ENCODE assay signal across 1 cellular context in the genomic region with DNA sequence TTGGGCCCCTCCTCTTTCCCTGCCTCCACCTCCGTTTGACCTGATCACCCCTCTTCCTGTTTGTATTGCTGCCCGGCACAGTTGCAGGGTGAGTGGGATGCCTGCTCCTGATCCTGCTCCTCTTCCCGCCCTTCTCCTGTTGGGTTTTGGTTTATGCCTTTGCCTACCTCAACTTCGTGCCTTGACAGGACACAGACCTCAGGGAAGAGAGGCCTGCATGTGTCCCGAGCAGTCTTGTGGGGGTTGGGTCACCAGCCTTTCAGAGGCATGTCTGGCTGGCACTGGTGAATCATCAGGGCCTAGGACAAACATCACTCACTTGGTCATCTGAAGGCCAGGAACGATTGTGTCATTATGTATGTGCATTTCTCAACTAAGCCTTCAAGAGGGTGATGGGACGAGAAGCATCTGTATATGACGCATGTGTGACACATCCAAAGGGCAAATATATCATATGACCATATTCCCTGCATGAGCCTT.
A peak's percentile ranks its signal among the peaks of the same experiment; 100 is the strongest.
TF ChIP-seq lines count a peak whose summit lies in the region.

No MANE protein-coding gene starts in this region.

TF ChIP-seq in HepG2, 621 proteins besides CTCF, POLR2A, EP300 and RAD21 (continued from another document):
- TF ChIP-seq, protein P1, sequence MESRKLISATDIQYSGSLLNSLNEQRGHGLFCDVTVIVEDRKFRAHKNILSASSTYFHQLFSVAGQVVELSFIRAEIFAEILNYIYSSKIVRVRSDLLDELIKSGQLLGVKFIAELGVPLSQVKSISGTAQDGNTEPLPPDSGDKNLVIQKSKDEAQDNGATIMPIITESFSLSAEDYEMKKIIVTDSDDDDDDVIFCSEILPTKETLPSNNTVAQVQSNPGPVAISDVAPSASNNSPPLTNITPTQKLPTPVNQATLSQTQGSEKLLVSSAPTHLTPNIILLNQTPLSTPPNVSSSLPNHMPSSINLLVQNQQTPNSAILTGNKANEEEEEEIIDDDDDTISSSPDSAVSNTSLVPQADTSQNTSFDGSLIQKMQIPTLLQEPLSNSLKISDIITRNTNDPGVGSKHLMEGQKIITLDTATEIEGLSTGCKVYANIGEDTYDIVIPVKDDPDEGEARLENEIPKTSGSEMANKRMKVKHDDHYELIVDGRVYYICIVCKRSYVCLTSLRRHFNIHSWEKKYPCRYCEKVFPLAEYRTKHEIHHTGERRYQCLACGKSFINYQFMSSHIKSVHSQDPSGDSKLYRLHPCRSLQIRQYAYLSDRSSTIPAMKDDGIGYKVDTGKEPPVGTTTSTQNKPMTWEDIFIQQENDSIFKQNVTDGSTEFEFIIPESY (CRISPR knock-in tag; IDR thresholded peaks at IDR 0.05), result 0 out of 2 replicates have a peak, but pooled peaks have one; percentile 12
- TF ChIP-seq SMC3 (IDR thresholded peaks at IDR 0.05; ENCODE audit: low read length) (peak; percentile 4; the same call in 1 of the 2 replicates), MEIS2 (CRISPR knock-in tag; IDR thresholded peaks at IDR 0.05) (no peak), ZBTB21 (CRISPR knock-in tag; IDR thresholded peaks at IDR 0.05) (peak; percentile 86), FOSL1 (CRISPR knock-in tag; IDR thresholded peaks at IDR 0.05; ENCODE audit: borderline replicate concordance) (peak; percentile 61), CEBPG (CRISPR knock-in tag; IDR thresholded peaks at IDR 0.05) (peak; percentile 49), SAP130 (CRISPR knock-in tag; IDR thresholded peaks at IDR 0.05; ENCODE audit: low read depth) (0 out of 2 replicates have a peak, but pooled peaks have one; percentile 20), ZFP41 (CRISPR knock-in tag; IDR thresholded peaks at IDR 0.05; ENCODE audit: borderline replicate concordance) (no peak), KDM1A (CRISPR knock-in tag; IDR thresholded peaks at IDR 0.05) (peak; percentile 40; the same call in 1 of the 2 replicates), CENPX (CRISPR knock-in tag; IDR thresholded peaks at IDR 0.05) (no peak), CBX5 (CRISPR knock-in tag; IDR thresholded peaks at IDR 0.05; ENCODE audit: borderline replicate concordance) (peak; percentile 78; the same call in 1 of the 2 replicates), ZNF75D (CRISPR knock-in tag; IDR thresholded peaks at IDR 0.05; ENCODE audit: borderline replicate concordance) (no peak), ZNF136 (CRISPR knock-in tag; IDR thresholded peaks at IDR 0.05; ENCODE audit: low read depth) (no peak), ZNF333 (CRISPR knock-in tag; IDR thresholded peaks at IDR 0.05; ENCODE audit: borderline replicate concordance) (no peak), RXRA (CRISPR knock-in tag; IDR thresholded peaks at IDR 0.05) (peak; percentile 32; the same call in 1 of the 2 replicates), CEBPB (IDR thresholded peaks at IDR 0.05; ENCODE audit: borderline replicate concordance, low read depth, low read length) (peak; percentile 95), CREB1 (IDR thresholded peaks at IDR 0.05) (peak; percentile 82), CREB1 (CRISPR knock-in tag; IDR thresholded peaks at IDR 0.05) (0 out of 2 replicates have a peak, but pooled peaks have one; percentile 22), RARA (CRISPR knock-in tag; IDR thresholded peaks at IDR 0.05) (peak; percentile 48; the same call in 1 of the 2 replicates), MIER3 (CRISPR knock-in tag; IDR thresholded peaks at IDR 0.05; ENCODE audit: borderline replicate concordance) (peak; percentile 44; the same call in 1 of the 2 replicates), JUNB (CRISPR knock-in tag; IDR thresholded peaks at IDR 0.05; ENCODE audit: borderline replicate concordance) (peak; percentile 20; the same call in 1 of the 2 replicates), FOXA3 (CRISPR knock-in tag; IDR thresholded peaks at IDR 0.05) (peak; percentile 49; the same call in 1 of the 2 replicates)
- TF ChIP-seq, protein P2, sequence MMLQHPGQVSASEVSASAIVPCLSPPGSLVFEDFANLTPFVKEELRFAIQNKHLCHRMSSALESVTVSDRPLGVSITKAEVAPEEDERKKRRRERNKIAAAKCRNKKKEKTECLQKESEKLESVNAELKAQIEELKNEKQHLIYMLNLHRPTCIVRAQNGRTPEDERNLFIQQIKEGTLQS (CRISPR knock-in tag; IDR thresholded peaks at IDR 0.05), result peak; percentile 13; the same call in 1 of the 2 replicates
- TF ChIP-seq, protein P3, sequence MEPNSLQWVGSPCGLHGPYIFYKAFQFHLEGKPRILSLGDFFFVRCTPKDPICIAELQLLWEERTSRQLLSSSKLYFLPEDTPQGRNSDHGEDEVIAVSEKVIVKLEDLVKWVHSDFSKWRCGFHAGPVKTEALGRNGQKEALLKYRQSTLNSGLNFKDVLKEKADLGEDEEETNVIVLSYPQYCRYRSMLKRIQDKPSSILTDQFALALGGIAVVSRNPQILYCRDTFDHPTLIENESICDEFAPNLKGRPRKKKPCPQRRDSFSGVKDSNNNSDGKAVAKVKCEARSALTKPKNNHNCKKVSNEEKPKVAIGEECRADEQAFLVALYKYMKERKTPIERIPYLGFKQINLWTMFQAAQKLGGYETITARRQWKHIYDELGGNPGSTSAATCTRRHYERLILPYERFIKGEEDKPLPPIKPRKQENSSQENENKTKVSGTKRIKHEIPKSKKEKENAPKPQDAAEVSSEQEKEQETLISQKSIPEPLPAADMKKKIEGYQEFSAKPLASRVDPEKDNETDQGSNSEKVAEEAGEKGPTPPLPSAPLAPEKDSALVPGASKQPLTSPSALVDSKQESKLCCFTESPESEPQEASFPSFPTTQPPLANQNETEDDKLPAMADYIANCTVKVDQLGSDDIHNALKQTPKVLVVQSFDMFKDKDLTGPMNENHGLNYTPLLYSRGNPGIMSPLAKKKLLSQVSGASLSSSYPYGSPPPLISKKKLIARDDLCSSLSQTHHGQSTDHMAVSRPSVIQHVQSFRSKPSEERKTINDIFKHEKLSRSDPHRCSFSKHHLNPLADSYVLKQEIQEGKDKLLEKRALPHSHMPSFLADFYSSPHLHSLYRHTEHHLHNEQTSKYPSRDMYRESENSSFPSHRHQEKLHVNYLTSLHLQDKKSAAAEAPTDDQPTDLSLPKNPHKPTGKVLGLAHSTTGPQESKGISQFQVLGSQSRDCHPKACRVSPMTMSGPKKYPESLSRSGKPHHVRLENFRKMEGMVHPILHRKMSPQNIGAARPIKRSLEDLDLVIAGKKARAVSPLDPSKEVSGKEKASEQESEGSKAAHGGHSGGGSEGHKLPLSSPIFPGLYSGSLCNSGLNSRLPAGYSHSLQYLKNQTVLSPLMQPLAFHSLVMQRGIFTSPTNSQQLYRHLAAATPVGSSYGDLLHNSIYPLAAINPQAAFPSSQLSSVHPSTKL (CRISPR knock-in tag; IDR thresholded peaks at IDR 0.05), result peak; percentile 51
- TF ChIP-seq, protein P4, sequence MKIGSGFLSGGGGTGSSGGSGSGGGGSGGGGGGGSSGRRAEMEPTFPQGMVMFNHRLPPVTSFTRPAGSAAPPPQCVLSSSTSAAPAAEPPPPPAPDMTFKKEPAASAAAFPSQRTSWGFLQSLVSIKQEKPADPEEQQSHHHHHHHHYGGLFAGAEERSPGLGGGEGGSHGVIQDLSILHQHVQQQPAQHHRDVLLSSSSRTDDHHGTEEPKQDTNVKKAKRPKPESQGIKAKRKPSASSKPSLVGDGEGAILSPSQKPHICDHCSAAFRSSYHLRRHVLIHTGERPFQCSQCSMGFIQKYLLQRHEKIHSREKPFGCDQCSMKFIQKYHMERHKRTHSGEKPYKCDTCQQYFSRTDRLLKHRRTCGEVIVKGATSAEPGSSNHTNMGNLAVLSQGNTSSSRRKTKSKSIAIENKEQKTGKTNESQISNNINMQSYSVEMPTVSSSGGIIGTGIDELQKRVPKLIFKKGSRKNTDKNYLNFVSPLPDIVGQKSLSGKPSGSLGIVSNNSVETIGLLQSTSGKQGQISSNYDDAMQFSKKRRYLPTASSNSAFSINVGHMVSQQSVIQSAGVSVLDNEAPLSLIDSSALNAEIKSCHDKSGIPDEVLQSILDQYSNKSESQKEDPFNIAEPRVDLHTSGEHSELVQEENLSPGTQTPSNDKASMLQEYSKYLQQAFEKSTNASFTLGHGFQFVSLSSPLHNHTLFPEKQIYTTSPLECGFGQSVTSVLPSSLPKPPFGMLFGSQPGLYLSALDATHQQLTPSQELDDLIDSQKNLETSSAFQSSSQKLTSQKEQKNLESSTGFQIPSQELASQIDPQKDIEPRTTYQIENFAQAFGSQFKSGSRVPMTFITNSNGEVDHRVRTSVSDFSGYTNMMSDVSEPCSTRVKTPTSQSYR (CRISPR knock-in tag; IDR thresholded peaks at IDR 0.05; ENCODE audit: borderline replicate concordance), result peak; percentile 73; the same call in 1 of the 2 replicates
- TF ChIP-seq, protein P5, sequence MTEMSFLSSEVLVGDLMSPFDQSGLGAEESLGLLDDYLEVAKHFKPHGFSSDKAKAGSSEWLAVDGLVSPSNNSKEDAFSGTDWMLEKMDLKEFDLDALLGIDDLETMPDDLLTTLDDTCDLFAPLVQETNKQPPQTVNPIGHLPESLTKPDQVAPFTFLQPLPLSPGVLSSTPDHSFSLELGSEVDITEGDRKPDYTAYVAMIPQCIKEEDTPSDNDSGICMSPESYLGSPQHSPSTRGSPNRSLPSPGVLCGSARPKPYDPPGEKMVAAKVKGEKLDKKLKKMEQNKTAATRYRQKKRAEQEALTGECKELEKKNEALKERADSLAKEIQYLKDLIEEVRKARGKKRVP (CRISPR knock-in tag; IDR thresholded peaks at IDR 0.05), result peak in 1 of 2 experiments; percentile 39; a peak in 1 of 4 replicates
- TF ChIP-seq, protein P6, sequence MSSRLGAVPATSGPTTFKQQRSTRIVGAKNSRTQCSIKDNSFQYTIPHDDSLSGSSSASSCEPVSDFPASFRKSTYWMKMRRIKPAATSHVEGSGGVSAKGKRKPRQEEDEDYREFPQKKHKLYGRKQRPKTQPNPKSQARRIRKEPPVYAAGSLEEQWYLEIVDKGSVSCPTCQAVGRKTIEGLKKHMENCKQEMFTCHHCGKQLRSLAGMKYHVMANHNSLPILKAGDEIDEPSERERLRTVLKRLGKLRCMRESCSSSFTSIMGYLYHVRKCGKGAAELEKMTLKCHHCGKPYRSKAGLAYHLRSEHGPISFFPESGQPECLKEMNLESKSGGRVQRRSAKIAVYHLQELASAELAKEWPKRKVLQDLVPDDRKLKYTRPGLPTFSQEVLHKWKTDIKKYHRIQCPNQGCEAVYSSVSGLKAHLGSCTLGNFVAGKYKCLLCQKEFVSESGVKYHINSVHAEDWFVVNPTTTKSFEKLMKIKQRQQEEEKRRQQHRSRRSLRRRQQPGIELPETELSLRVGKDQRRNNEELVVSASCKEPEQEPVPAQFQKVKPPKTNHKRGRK (CRISPR knock-in tag; IDR thresholded peaks at IDR 0.05), result no peak
